ENCODE assay signal across 10 cellular contexts in the genomic region with DNA sequence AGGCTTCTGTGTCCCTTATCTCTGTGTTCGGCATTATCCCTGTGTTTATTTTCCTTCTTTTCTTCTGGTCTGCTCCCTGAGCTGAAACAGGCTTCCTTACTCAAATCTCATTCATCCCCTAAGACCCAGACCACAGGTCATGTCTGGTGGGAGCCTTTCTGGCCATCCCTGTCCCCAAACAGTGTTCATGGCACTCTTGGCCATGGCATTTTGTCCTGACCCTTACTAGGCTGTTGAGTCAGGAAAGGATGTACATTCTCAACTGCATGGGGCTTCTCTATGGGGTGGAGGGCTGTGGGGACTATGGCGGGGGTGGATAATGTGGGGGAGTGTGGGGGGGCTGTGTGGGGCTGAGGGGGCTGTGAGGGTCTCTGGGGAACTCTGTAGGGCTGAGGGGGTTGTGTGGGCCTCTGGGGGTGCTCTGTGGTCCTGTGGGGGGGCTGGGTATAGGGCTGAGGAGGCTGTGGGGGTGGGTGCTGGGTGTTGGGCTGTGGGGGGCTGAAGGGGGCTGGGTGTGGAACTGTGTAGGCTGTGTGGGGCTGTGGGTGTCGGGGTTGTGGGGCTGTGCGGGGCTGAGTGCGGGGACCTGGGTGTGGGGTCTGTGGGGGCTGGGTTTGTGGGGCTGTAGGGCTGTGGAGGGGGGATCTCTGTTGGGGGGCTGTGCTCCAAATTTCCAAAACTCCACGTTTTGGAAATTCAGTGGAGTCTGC.
DNase-seq lines count a peak whose midpoint lies in the region; ATAC-seq and TF ChIP-seq lines count a peak whose summit lies in the region.
"Had no signal": no experiment of that assay in that cellular context is flagged by ENCODE, and none has a peak within 500 bp of the region (broad histone marks: within the 10 kb centered on the region; RNA-seq: fewer than 3 reads in every experiment).

No MANE protein-coding gene starts in this region.

- no peak for TF ChIP-seq POLR2A in body of pancreas (IDR thresholded peaks at IDR 0.05)

- H3K9me3 ChIP-seq in body of pancreas = no peaks in the 10 kb centered on the region
- H3K9me3 ChIP-seq in thoracic aorta = no peaks in the 10 kb centered on the region

- no peak overlapping the region for H2AK5ac ChIP-seq in mesendoderm (ENCODE audit: low read length)

- WGBS in body of pancreas, 2 donors = 71 to 76% methylated on average over 6 of the region's 6 CpGs
- WGBS in mesendoderm (ENCODE audit: extremely low coverage, insufficient coverage, low lambda C conversion rate) = no CpG with 5 or more reads among the region's 6 CpGs

- peak overlapping the region; percentile 91 for H3K18ac ChIP-seq in mesendoderm (ENCODE audit: low read length)

- no peaks in the 10 kb centered on the region for H3K36me3 ChIP-seq in body of pancreas (replicated peaks in 1 of 2; ENCODE audit: insufficient read depth in 1 of 2, low read depth in 2 of 2)
- H3K36me3 ChIP-seq in mesendoderm (ENCODE audit: control insufficient read depth, insufficient read depth, low read length) = no peaks in the 10 kb centered on the region
- no peaks in the 10 kb centered on the region for H3K36me3 ChIP-seq in thoracic aorta

- no peak overlapping the region for H3K23ac ChIP-seq in mesendoderm (ENCODE audit: low read length)

- peak overlapping the region; percentile 42 for H3K56ac ChIP-seq in mesendoderm (ENCODE audit: low read length)

- no peak for TF ChIP-seq CTCF in body of pancreas (IDR thresholded peaks at IDR 0.05)
- TF ChIP-seq CTCF in thoracic aorta (IDR thresholded peaks at IDR 0.05) = no peak

- ATAC-seq in body of pancreas (no peak), thoracic aorta (ENCODE audit: insufficient number of reproducible peaks, low FRiP score, low read depth) (no peak), HG03565 (IDR thresholded peaks at IDR 0.05; ENCODE audit: unreplicated experiment) (no peak), HG03108 (IDR thresholded peaks at IDR 0.05; ENCODE audit: unreplicated experiment) (no peak)

- intact Hi-C loops in body of pancreas (cut with DNase I) = no loop called here

- no peak overlapping the region for H3K9ac ChIP-seq in mesendoderm (ENCODE audit: low read length)

- H3K4me2 ChIP-seq in mesendoderm (ENCODE audit: low read length) = no peak overlapping the region

- H3K27me3 ChIP-seq in body of pancreas (no peaks in the 10 kb centered on the region), mesendoderm (ENCODE audit: insufficient read depth, low read length, poor library complexity) (peaks cover 3% of the 10 kb centered on the region), thoracic aorta (replicated peaks; ENCODE audit: insufficient read depth) (no peaks in the 10 kb centered on the region)

- no peaks in the 10 kb centered on the region for H3K79me1 ChIP-seq in mesendoderm (ENCODE audit: low read length)

- no peak overlapping the region for H2BK5ac ChIP-seq in mesendoderm (ENCODE audit: low read length)

- H3K4me1 ChIP-seq in body of pancreas (peaks cover 41% of the 10 kb centered on the region), mesendoderm (ENCODE audit: control insufficient read depth, low read depth, low read length) (no peaks in the 10 kb centered on the region), thoracic aorta (ENCODE audit: control insufficient read depth in 1 of 2, low read depth in 2 of 2) (peaks cover 19 to 31% of the 10 kb centered on the region in 2 donors)

- peak overlapping the region; percentile 62 for H2BK120ac ChIP-seq in mesendoderm (ENCODE audit: low read depth, low read length)

- DNase-seq in activated CD8-positive, alpha-beta memory T cell treated with anti-CD3 and anti-CD28 coated beads, Interleukin-2, amount 50 U/mL, for 48 hours = peak; percentile 48
- no peak for DNase-seq in activated CD8-positive, alpha-beta memory T cell treated with anti-CD3 and anti-CD28 coated beads for 24 hours
- no peak for DNase-seq in body of pancreas
- peak; percentile 78 for DNase-seq in mesendoderm
- no peak for DNase-seq in thoracic aorta (ENCODE audit: low spot score)
- no peak for DNase-seq in RKO (ENCODE audit: low spot score)
- DNase-seq: KG1, RPMI8226 had no signal

- H3K27ac ChIP-seq in body of pancreas (peak overlapping the region; percentile 66 to 97 (median 96)), mesendoderm (ENCODE audit: low read depth, low read length) (no peak overlapping the region), thoracic aorta (peak overlapping the region; percentile 63 to 80)

- no peak overlapping the region for H4K8ac ChIP-seq in mesendoderm (ENCODE audit: low read depth, low read length)

- peak overlapping the region; percentile 92 for H3K4ac ChIP-seq in mesendoderm (ENCODE audit: low read depth, low read length)

- H2BK15ac ChIP-seq in mesendoderm (replicated peaks; ENCODE audit: low read depth) = no peak overlapping the region

- H3K4me3 ChIP-seq in body of pancreas (no peak overlapping the region), mesendoderm (ENCODE audit: low read length) (no peak overlapping the region), thoracic aorta (peak overlapping the region; percentile 83)

- no peak overlapping the region for H4K5ac ChIP-seq in mesendoderm (ENCODE audit: low read length)

- no peaks in the 10 kb centered on the region for H3K79me2 ChIP-seq in mesendoderm (ENCODE audit: control insufficient read depth, insufficient read depth, low read length)

Comparison
In these comparisons a context has a peak if more than half of its experiments do, and no peak if none do; other contexts are left out.
1. DNase-seq: peak in activated CD8-positive, alpha-beta memory T cell treated with anti-CD3 and anti-CD28 coated beads, Interleukin-2, amount 50 U/mL, for 48 hours (single experiment) and mesendoderm (single experiment); none in activated CD8-positive, alpha-beta memory T cell treated with anti-CD3 and anti-CD28 coated beads for 24 hours (single experiment), body of pancreas (0 of 4), thoracic aorta (single experiment) and RKO (single experiment).